11 cellular contexts compared by ENCODE assay signal in genomic region chr7:106215868-106216516, GRCh38.
DNase-seq lines count a peak whose midpoint lies in the region; ATAC-seq, FAIRE-seq and TF ChIP-seq lines count a peak whose summit lies in the region.
"Had no signal": no experiment of that assay in that cellular context is flagged by ENCODE, and none has a peak within 500 bp of the region (broad histone marks: within the 10 kb centered on the region; RNA-seq: fewer than 3 reads in every experiment).

No MANE protein-coding gene starts in this region.

- DNase-seq in HFFc6 (no peak), body of pancreas (no peak), mesenchymal stem cell (no peak), stomach (no peak), small intestine (no peak), retina (no peak), T1000 (lab: John Stamatoyannopoulos, UW) (no peak)
- DNase-seq in activated naive CD4-positive, alpha-beta T cell treated with Interleukin-2 at 50 U/mL for 16 hours = no peak
- DNase-seq: kidney had no signal

- H2AFZ ChIP-seq in mesenchymal stem cell (ENCODE audit: low read depth, low read length) = no peak overlapping the region

- H3K4me2 ChIP-seq in mesenchymal stem cell (ENCODE audit: low read length, poor library complexity, severe bottlenecking) = no peak overlapping the region

- H3K36me3 Mint-ChIP-seq in HFFc6 (ENCODE audit: low read depth) = peaks cover 12% of the 10 kb centered on the region
- H3K36me3 Mint-ChIP-seq: CD14-positive monocyte had no signal

- H2BK120ac ChIP-seq in mesenchymal stem cell (ENCODE audit: low read depth, low read length) = peak overlapping the region; percentile 58

- no peak overlapping the region for H3K4ac ChIP-seq in mesenchymal stem cell (ENCODE audit: low read depth in 1 of 2, low read length in 2 of 2)

- no peak overlapping the region for H2AK5ac ChIP-seq in mesenchymal stem cell (ENCODE audit: low read length, severe bottlenecking)

- no peak overlapping the region for H3K23ac ChIP-seq in mesenchymal stem cell (ENCODE audit: low read length in 2 of 2)

- no peak for TF ChIP-seq EP300 in stomach (IDR thresholded peaks at IDR 0.05)

- no peak overlapping the region for H2BK15ac ChIP-seq in mesenchymal stem cell (ENCODE audit: low read depth, poor library complexity, severe bottlenecking)

- H3K27me3 ChIP-seq in body of pancreas (no peaks in the 10 kb centered on the region), mesenchymal stem cell (ENCODE audit: control insufficient read depth in 1 of 2, insufficient read depth in 1 of 2, low read length in 2 of 2) (no peaks in the 10 kb centered on the region), stomach (no peaks in the 10 kb centered on the region), small intestine (ENCODE audit: control insufficient read depth in 2 of 2, insufficient read depth in 2 of 2, low read length in 2 of 2) (no peaks in the 10 kb centered on the region)

- H3K4me3 ChIP-seq in body of pancreas (no peak overlapping the region), mesenchymal stem cell (ENCODE audit: insufficient read depth in 1 of 2, low read depth in 1 of 2, low read length in 2 of 2) (no peak overlapping the region), stomach (no peak overlapping the region), small intestine (ENCODE audit: low read depth in 1 of 2, low read length in 2 of 2) (no peak overlapping the region)

- TF ChIP-seq CTCF in HFFc6 (IDR thresholded peaks at IDR 0.05) (no peak), body of pancreas (IDR thresholded peaks at IDR 0.05) (no peak), stomach (IDR thresholded peaks at IDR 0.05) (no peak)

- H2BK5ac ChIP-seq in mesenchymal stem cell (ENCODE audit: low read depth, low read length, poor library complexity, severe bottlenecking) = no peak overlapping the region

- 65 to 75% methylated on average over 8 of the region's 8 CpGs for WGBS in body of pancreas, 2 donors
- WGBS in mesenchymal stem cell = 68% methylated on average over 4 of the region's 8 CpGs
- 71 to 82% (median 75%) methylated on average over 8 of the region's 8 CpGs for WGBS in stomach, 5 donors
- WGBS in small intestine, 3 donors = 79 to 91% (median 87%) methylated on average over 8 of the region's 8 CpGs

- no peak overlapping the region for H4K8ac ChIP-seq in mesenchymal stem cell (ENCODE audit: low read length)

- intact Hi-C loops in body of pancreas (cut with DNase I) (no loop called here), stomach (cut with DNase I; ENCODE audit: low total_unique reads) (no loop called here)

- H4K91ac ChIP-seq in mesenchymal stem cell (ENCODE audit: low read length) = no peak overlapping the region

- FAIRE-seq in small intestine (lab: Jason Lieb, UNC) = no peak
- FAIRE-seq: frontal cortex, kidney had no signal

- peak overlapping the region; percentile 40 to 77 for H2BK12ac ChIP-seq in mesenchymal stem cell (ENCODE audit: low read length in 2 of 2)

- peak overlapping the region; percentile 74 for H3K4me3 Mint-ChIP-seq in HFFc6
- H3K4me3 Mint-ChIP-seq: CD14-positive monocyte had no signal

- H3K9ac ChIP-seq in mesenchymal stem cell (ENCODE audit: low read length) = peak overlapping the region; percentile 85

- H3K79me1 ChIP-seq in mesenchymal stem cell (replicated peaks; ENCODE audit: low read length, poor library complexity, severe bottlenecking) = no peaks in the 10 kb centered on the region

- H3K4me1 ChIP-seq in body of pancreas = peaks cover 32% of the 10 kb centered on the region
- H3K4me1 ChIP-seq in mesenchymal stem cell (ENCODE audit: control insufficient read depth, insufficient read depth, low read depth, low read length) = peaks cover 3% of the 10 kb centered on the region
- peaks cover 16 to 20% (median 19%) of the 10 kb centered on the region in 4 donors for H3K4me1 ChIP-seq in stomach
- H3K4me1 ChIP-seq in small intestine (ENCODE audit: control insufficient read depth in 2 of 2, insufficient read depth in 1 of 2, low read depth in 1 of 2, low read length in 1 of 2) = no peaks in the 10 kb centered on the region

- TF ChIP-seq POLR2A in body of pancreas (IDR thresholded peaks at IDR 0.05) (no peak), stomach (IDR thresholded peaks at IDR 0.05) (no peak)

- H3K9me3 Mint-ChIP-seq in HFFc6 = 0 out of 2 replicates have a peak, but pooled peaks cover 8% of the 10 kb centered on the region

- peak overlapping the region; percentile 81 for H3K27ac Mint-ChIP-seq in HFFc6
- H3K27ac Mint-ChIP-seq: CD14-positive monocyte had no signal

- no peaks in the 10 kb centered on the region for H3K9me3 ChIP-seq in body of pancreas
- no peaks in the 10 kb centered on the region for H3K9me3 ChIP-seq in mesenchymal stem cell (ENCODE audit: control insufficient read depth, low read length)
- no peaks in the 10 kb centered on the region for H3K9me3 ChIP-seq in stomach
- no peaks in the 10 kb centered on the region for H3K9me3 ChIP-seq in small intestine (ENCODE audit: control insufficient read depth, low read depth)

- H3K27ac ChIP-seq in body of pancreas = peak overlapping the region; percentile 21 to 92 (median 80)
- H3K27ac ChIP-seq in mesenchymal stem cell (ENCODE audit: low read length, poor library complexity, severe bottlenecking) = peak overlapping the region; percentile 74
- H3K27ac ChIP-seq in stomach = peak overlapping the region; percentile 78 to 84 (median 80)
- peak overlapping the region in 1 of 2 donors; percentile 47 for H3K27ac ChIP-seq in small intestine (ENCODE audit: low read depth in 1 of 2, low read length in 1 of 2)

- ATAC-seq in body of pancreas = no peak

- H3K18ac ChIP-seq in mesenchymal stem cell (ENCODE audit: low read depth in 1 of 2, low read length in 2 of 2) = no peak overlapping the region

- H3K36me3 ChIP-seq in body of pancreas (replicated peaks in 1 of 2; ENCODE audit: insufficient read depth in 1 of 2, low read depth in 2 of 2) (no peaks in the 10 kb centered on the region), mesenchymal stem cell (ENCODE audit: control insufficient read depth in 1 of 2, insufficient read depth in 2 of 2, low read depth in 1 of 2, low read length in 2 of 2) (no peaks in the 10 kb centered on the region), stomach (no peaks in the 10 kb centered on the region), small intestine (ENCODE audit: control insufficient read depth in 2 of 2, insufficient read depth in 2 of 2, low read length in 2 of 2) (no peaks in the 10 kb centered on the region)

- H3K14ac ChIP-seq in mesenchymal stem cell (ENCODE audit: low read length in 2 of 2) = no peak overlapping the region

- peaks cover 3% of the 10 kb centered on the region for H3K27me3 Mint-ChIP-seq in HFFc6 (ENCODE audit: insufficient read depth)

- peaks cover 43% of the 10 kb centered on the region for H3K4me1 Mint-ChIP-seq in HFFc6 (ENCODE audit: low read depth)
- H3K4me1 Mint-ChIP-seq: CD14-positive monocyte had no signal
